In the genomic region with DNA sequence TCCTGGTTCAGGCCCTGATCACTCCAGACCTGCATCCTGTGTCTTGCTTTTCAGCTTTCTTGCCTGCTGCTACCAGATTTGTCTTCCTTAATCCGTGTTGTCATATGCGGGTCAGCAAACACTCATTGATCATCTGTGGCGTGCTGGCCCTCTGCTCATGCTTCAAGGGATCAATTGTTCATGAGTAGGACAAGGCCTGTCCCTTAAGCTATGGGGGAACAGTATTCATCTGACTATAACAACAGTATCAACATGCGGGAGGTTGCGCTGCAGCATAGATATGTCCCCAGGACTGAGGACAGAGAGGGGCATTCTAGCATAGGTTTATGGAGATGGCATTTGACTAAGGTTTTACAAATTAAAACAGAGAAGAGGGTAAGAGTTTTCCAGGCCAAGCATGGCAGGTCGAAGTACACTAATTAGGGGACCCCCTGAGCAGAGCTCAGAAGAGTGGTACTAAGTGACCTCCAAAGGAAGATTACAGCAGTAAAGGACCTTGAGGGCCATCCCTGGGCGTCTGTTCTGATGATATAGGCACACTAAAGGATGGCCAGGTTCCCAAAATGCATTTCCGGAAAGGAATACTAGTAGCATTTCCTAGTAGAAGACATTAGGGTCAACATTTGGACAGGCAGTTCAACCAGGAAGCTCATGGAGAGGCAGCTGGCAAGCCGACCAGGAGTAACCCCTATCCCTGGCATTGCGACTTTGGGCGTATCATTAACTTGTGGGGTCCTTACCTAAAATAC, we compare ENCODE assay signal across 8 cellular contexts. TPM values are rescaled to one million over a fixed set of nuclear protein-coding genes. Genes with fewer than 3 reads are reported as not detected.
DNase-seq lines count a peak whose midpoint lies in the region; ATAC-seq and TF ChIP-seq lines count a peak whose summit lies in the region.

No MANE protein-coding gene starts in this region.

- ATAC-seq in heart right ventricle (no peak), left cardiac atrium (no peak)

- H3K36me3 ChIP-seq in heart right ventricle: no peaks in the 10 kb centered on the region
- no peaks in the 10 kb centered on the region for H3K36me3 ChIP-seq in adrenal gland (replicated peaks in 1 of 2)

- peaks cover 11 to 49% (median 36%) of the 10 kb centered on the region in 9 donors for H3K4me1 ChIP-seq in heart right ventricle
- H3K4me1 ChIP-seq in adrenal gland (replicated peaks in 1 of 2): peaks cover 0 to 20% of the 10 kb centered on the region in 2 donors

- TF ChIP-seq CTCF in heart right ventricle (IDR thresholded peaks at IDR 0.05) (no peak), adrenal gland (IDR thresholded peaks at IDR 0.05) (no peak), lower leg skin (IDR thresholded peaks at IDR 0.05) (no peak)

- intact Hi-C loops in heart right ventricle (cut with DNase I) (no loop called here), left cardiac atrium (cut with DNase I) (no loop called here), adrenal gland (cut with DNase I) (no loop called here), lower leg skin (cut with DNase I; ENCODE audit: low total_unique reads) (no loop called here)

- H3K9me3 ChIP-seq in heart right ventricle (no peaks in the 10 kb centered on the region), adrenal gland (replicated peaks in 1 of 3) (no peaks in the 10 kb centered on the region)

- H3K27ac ChIP-seq in heart right ventricle (peak overlapping the region; percentile 98 to 100 (median 100)), adrenal gland (peak overlapping the region in 3 of 5 donors; percentile 100)

- H3K27me3 ChIP-seq in heart right ventricle (no peaks in the 10 kb centered on the region), adrenal gland (no peaks in the 10 kb centered on the region)

- no peak for DNase-seq in heart right ventricle
- DNase-seq in left cardiac atrium: no peak
- DNase-seq in adrenal gland: peak in 1 of 7 donors; percentile 70
- DNase-seq in lower leg skin (ENCODE audit: low spot score in 2 of 2): peak in 1 of 2 donors; percentile 74
- DNase-seq in ureter (ENCODE audit: low spot score): peak; percentile 54
- DNase-seq in NCI-H2196 (lab: John Stamatoyannopoulos, UW; ENCODE audit: unreplicated experiment): no peak
- DNase-seq in DMS 273 (lab: John Stamatoyannopoulos, UW; ENCODE audit: unreplicated experiment): no peak
- no peak for DNase-seq in UCSD-AML1 (lab: John Stamatoyannopoulos, UW; ENCODE audit: unreplicated experiment)

- TF ChIP-seq POLR2A in adrenal gland (IDR thresholded peaks at IDR 0.05) (no peak), lower leg skin (IDR thresholded peaks at IDR 0.05) (no peak)

- 51 to 52% methylated on average over 11 of the region's 11 CpGs for WGBS in heart right ventricle, 2 donors
- WGBS in adrenal gland, 4 donors: 45 to 55% (median 47%) methylated on average over 9 to 11 of the region's 11 CpGs
- 50 to 51% methylated on average over 11 of the region's 11 CpGs for WGBS in lower leg skin, 2 donors

- peak overlapping the region; percentile 42 to 97 (median 88) for H3K4me3 ChIP-seq in heart right ventricle
- H3K4me3 ChIP-seq in adrenal gland: peak overlapping the region in 3 of 4 donors; percentile 7 to 99 (median 24)
- H3K4me3 ChIP-seq in lower leg skin (ENCODE audit: low read depth, poor library complexity, severe bottlenecking): peak overlapping the region; percentile 6

RNA-seq across cellular contexts. Expression of a gene that starts 0.8 kb away (rescaled TPM):
- 10 to 100 TPM; 31.9 to 44.4 (median 37.3) TPM for total RNA-seq in heart right ventricle
- polyA plus RNA-seq in heart right ventricle: 10 to 100 TPM; 16.1 to 36.1 TPM
- total RNA-seq in left cardiac atrium: 10 to 100 TPM; 41.6 to 42.2 TPM
- total RNA-seq in adrenal gland: 10 to 100 TPM; 22.2 to 47.5 (median 32.1) TPM
- polyA plus RNA-seq in adrenal gland: 10 to 100 TPM in 2 of 3 donors, 1 to 10 TPM in 1; 9.5 to 14.8 (median 12.5) TPM
- 10 to 100 TPM; 34.7 to 50.4 (median 42.6) TPM for total RNA-seq in lower leg skin
- 30.1 TPM for total RNA-seq in ureter

RNA-seq across cellular contexts. Expression of a gene that starts 11.5 kb away (rescaled TPM):
- total RNA-seq in heart right ventricle (10 to 100 TPM; 14.9 to 26.2 (median 18.0) TPM), left cardiac atrium (10 to 100 TPM; 15.1 to 18.5 TPM), adrenal gland (10 to 100 TPM; 19.3 to 36.9 (median 26.5) TPM), lower leg skin (10 to 100 TPM; 31.4 to 45.4 (median 33.9) TPM), ureter (21.7 TPM)
- polyA plus RNA-seq in heart right ventricle (10 to 100 TPM; 19.2 to 30.5 TPM), adrenal gland (10 to 100 TPM; 15.4 to 29.2 (median 16.9) TPM)

RNA-seq across cellular contexts. Expression of a gene that starts 21.7 kb away (rescaled TPM):
- total RNA-seq in heart right ventricle (10 to 100 TPM in 9 of 10 donors, 1 to 10 TPM in 1; 7.1 to 26.5 (median 11.8) TPM), left cardiac atrium (10 to 100 TPM; 16.3 to 22.3 TPM), adrenal gland (10 to 100 TPM; 11.5 to 70.2 (median 30.4) TPM), lower leg skin (10 to 100 TPM; 46.3 to 90.2 (median 65.2) TPM), ureter (71.0 TPM)
- polyA plus RNA-seq in heart right ventricle (100 to 1,000 TPM in 1 of 2 donors, 10 to 100 TPM in 1; 23.0 to 102 TPM), adrenal gland (100 to 1,000 TPM in 2 of 3 donors, 10 to 100 TPM in 1; 10.3 to 366 (median 155) TPM)

Comparison
In these comparisons a context has a peak if more than half of its experiments do, and no peak if none do; other contexts are left out.
1. H3K4me3 ChIP-seq: peak in every context shown above with its lines; median percentile 88 in heart right ventricle; 24 in adrenal gland; 6 in lower leg skin.